ENCODE assay signal across 32 cellular contexts in the genomic region with DNA sequence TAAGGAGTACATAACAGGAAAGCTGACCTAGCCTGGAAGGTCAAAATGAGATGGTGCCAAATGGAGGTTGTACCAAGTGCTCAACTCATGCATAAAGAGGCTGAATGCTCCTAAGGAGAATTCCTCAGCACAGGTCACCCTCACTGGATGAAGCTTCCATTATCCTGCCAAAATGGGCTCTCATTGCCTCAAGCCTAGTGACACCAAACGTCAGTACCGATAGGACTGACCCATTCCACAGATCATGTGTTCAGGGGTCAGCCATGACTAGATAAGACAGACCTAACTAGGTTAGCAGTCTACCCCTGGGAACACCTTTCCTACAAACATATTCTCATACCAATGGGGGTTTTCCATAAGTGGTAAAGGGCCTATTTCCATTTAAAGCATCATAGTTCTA.
"Had no signal": no experiment of that assay in that cellular context is flagged by ENCODE, and none has a peak within 500 bp of the region (broad histone marks: within the 10 kb centered on the region; RNA-seq: fewer than 3 reads in every experiment).

No MANE protein-coding gene starts in this region.

- H3K27ac ChIP-seq: ascending aorta, cardiac muscle cell, WERI-Rb-1 had no signal

- H3K9me3 ChIP-seq: ascending aorta had no signal

- DNase-seq: activated CD4-positive, alpha-beta memory T cell treated with anti-CD3 and anti-CD28 coated beads, Interleukin-2, amount 10 ng/mL, durations not matched to agents 7 days and 5 days; activated CD4-positive, alpha-beta T cell treated with anti-CD3 and anti-CD28 coated beads for 1 hour; activated CD4-positive, alpha-beta T cell treated with anti-CD3 and anti-CD28 coated beads for 36 hours; activated CD4-positive, alpha-beta T cell treated with anti-CD3 and anti-CD28 coated beads for 48 hours; activated CD4-positive, alpha-beta T cell treated with anti-CD3 and anti-CD28 coated beads, Interleukin-2, amount 10 ng/mL, durations not matched to agents 7 days and 5 days; activated CD4-positive, alpha-beta T cell treated with anti-CD3 and anti-CD28 coated beads, Interleukin-2, amount 50 U/mL, for 48 hours; activated CD4-positive, CD25-positive, alpha-beta regulatory T cell; activated CD8-positive, alpha-beta memory T cell treated with anti-CD3 and anti-CD28 coated beads for 24 hours; activated CD8-positive, alpha-beta memory T cell treated with anti-CD3 and anti-CD28 coated beads, Interleukin-2, amount 10 ng/mL, durations not matched to agents 7 days and 5 days; activated CD8-positive, alpha-beta memory T cell treated with anti-CD3 and anti-CD28 coated beads, Interleukin-2, amount 50 U/mL, for 48 hours; activated CD8-positive, alpha-beta T cell treated with anti-CD3 and anti-CD28 coated beads, Interleukin-2, amount 10 ng/mL, durations not matched to agents 7 days and 5 days; activated effector memory CD4-positive, alpha-beta T cell treated with Interleukin-2 at 50 U/mL for 16 hours; activated gamma-delta T cell; activated naive CD4-positive, alpha-beta T cell treated with anti-CD3 and anti-CD28 coated beads, Interleukin-2, amount 10 ng/mL, durations not matched to agents 7 days and 5 days; activated naive CD4-positive, alpha-beta T cell treated with Interleukin-2 at 50 U/mL for 16 hours; activated naive CD8-positive, alpha-beta T cell treated with anti-CD3 and anti-CD28 coated beads, Interleukin-2, amount 10 ng/mL, durations not matched to agents 7 days and 5 days; activated naive CD8-positive, alpha-beta T cell treated with anti-CD3 and anti-CD28 coated beads, Interleukin-2, amount 50 U/mL, for 24 hours; activated T-cell treated with anti-CD3 and anti-CD28 coated beads, Interleukin-2, amount 50 U/mL, for 24 hours; activated T-cell treated with anti-CD3 and anti-CD28 coated beads, Interleukin-2, amount 50 U/mL, for 48 hours; amygdala; anterior cingulate cortex; caudate nucleus; cerebellar nuclear complex; T-helper 1 cell; T-helper 2 cell; T-helper 9 cell; WERI-Rb-1 had no signal

- ATAC-seq: activated CD4-positive, alpha-beta T cell treated with anti-CD3 and anti-CD28 coated beads for 36 hours; activated CD4-positive, CD25-positive, alpha-beta regulatory T cell treated with anti-CD3 and anti-CD28 coated beads, Interleukin-2, amount 50 U/mL, for 24 hours; activated CD8-positive, alpha-beta memory T cell treated with anti-CD3 and anti-CD28 coated beads, Interleukin-2, amount 10 ng/mL, durations not matched to agents 7 days and 5 days; activated CD8-positive, alpha-beta T cell treated with anti-CD3 and anti-CD28 coated beads, Interleukin-2, amount 10 ng/mL, durations not matched to agents 7 days and 5 days; activated naive CD8-positive, alpha-beta T cell treated with anti-CD3 and anti-CD28 coated beads, Interleukin-2, amount 50 U/mL, for 24 hours; WTC11 had no signal

- H3K4me3 ChIP-seq: ascending aorta, cardiac muscle cell had no signal

- H3K36me3 ChIP-seq: ascending aorta, cardiac muscle cell, WERI-Rb-1 had no signal

- H3K27me3 ChIP-seq: ascending aorta, cardiac muscle cell had no signal

- FAIRE-seq: bronchial epithelial cell had no signal
